Comparison of ENCODE assay signal across 13 cellular contexts in the genomic region with DNA sequence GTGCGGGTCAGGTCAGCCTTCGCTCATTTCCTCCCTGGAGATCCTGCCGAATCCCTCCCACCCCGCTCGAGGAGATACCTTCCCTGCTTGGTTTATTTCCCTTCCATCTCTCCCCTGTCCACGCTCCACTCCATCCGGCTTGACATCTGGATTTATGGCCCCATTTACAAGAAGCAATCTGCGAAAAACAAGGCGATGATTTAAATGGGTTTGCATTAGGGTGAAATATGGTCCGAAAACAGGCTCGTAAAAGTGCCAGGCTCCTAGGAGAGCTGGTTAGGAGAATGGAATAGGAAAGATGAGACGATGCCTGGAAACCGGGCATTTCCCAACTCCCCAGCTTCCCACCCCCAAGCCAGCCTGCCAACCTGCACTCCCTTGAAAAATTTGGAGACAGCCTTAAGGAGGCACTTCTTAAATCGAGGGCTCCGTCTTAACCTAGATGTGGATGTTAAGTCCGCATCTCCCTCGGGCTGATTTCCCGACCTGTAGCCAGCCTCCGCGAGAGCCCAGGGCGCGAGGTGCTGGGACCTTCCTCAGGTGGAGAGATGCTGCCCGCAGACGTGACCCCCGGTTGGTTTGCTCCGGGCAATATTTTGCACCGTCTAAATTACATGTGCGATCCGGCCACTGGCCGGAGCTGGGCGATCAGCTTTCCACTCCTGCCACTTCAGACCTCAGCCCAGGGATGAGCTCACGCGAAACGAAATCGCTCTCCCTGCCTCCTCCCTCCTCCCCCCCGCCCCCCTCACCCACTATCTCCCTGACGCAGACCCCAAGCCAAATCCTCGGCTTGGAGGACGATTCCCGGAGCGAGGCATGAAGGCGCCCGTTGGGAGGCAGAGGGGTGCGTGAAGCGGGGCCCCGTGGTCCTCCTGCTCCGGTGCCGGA. TPM values are rescaled to one million over a fixed set of nuclear protein-coding genes. Genes with fewer than 3 reads are reported as not detected.
DNase-seq lines count a peak whose midpoint lies in the region; ATAC-seq and TF ChIP-seq lines count a peak whose summit lies in the region.
"Had no signal": no experiment of that assay in that cellular context is flagged by ENCODE, and none has a peak within 500 bp of the region (broad histone marks: within the 10 kb centered on the region; RNA-seq: fewer than 3 reads in every experiment).

No MANE protein-coding gene starts in this region.

- ATAC-seq in lower lobe of right lung (no peak), GM18870 (IDR thresholded peaks at IDR 0.05; ENCODE audit: unreplicated experiment) (no peak)
- ATAC-seq: gastrocnemius medialis had no signal

- TF ChIP-seq CTCF in astrocyte of the cerebellum (IDR thresholded peaks at IDR 0.05; ENCODE audit: low read depth, low read length, missing control alignments) (no peak), lower lobe of right lung (IDR thresholded peaks at IDR 0.05) (no peak)

- intact Hi-C loops in lower lobe of right lung (cut with DNase I) = no loop called here

- H3K4me3 ChIP-seq in H7 (ENCODE audit: insufficient read depth, low read depth, low read length) = peak overlapping the region; percentile 68
- peak overlapping the region; percentile 78 for H3K4me3 ChIP-seq in astrocyte of the cerebellum (ENCODE audit: low read depth, low read length)
- H3K4me3 ChIP-seq in subcutaneous abdominal adipose tissue (ENCODE audit: low read depth in 1 of 5, low read length in 5 of 5) = peak overlapping the region; percentile 1 to 52 (median 39)
- H3K4me3 ChIP-seq in lower lobe of right lung = no peak overlapping the region
- H3K4me3 ChIP-seq: gastrocnemius medialis had no signal

- H3K9ac ChIP-seq in subcutaneous abdominal adipose tissue (ENCODE audit: low read length in 5 of 5) = no peak overlapping the region

- peaks cover 0 to 22% (median 12%) of the 10 kb centered on the region in 5 donors for H3K4me1 ChIP-seq in subcutaneous abdominal adipose tissue (ENCODE audit: control insufficient read depth in 5 of 5, insufficient read depth in 5 of 5, low read length in 5 of 5)
- H3K4me1 ChIP-seq in lower lobe of right lung = no peaks in the 10 kb centered on the region
- H3K4me1 ChIP-seq: gastrocnemius medialis had no signal

- peaks cover 72% of the 10 kb centered on the region for H3K27me3 ChIP-seq in H7 (ENCODE audit: control insufficient read depth, insufficient read depth, low read length)
- peaks cover 12 to 30% (median 27%) of the 10 kb centered on the region in 5 donors for H3K27me3 ChIP-seq in subcutaneous abdominal adipose tissue (ENCODE audit: control insufficient read depth in 5 of 5, insufficient read depth in 4 of 5, low read length in 5 of 5)
- peaks cover 36% of the 10 kb centered on the region for H3K27me3 ChIP-seq in lower lobe of right lung (ENCODE audit: low read depth)

- H3K27ac ChIP-seq in subcutaneous abdominal adipose tissue (ENCODE audit: low read depth, low read length) = no peak overlapping the region
- no peak overlapping the region for H3K27ac ChIP-seq in lower lobe of right lung
- H3K27ac ChIP-seq: gastrocnemius medialis, WERI-Rb-1 had no signal

- DNase-seq in H7 (peak; percentile 52), astrocyte of the cerebellum (ENCODE audit: low read depth) (no peak), iPS-NIHi11 (ENCODE audit: low spot score) (peak; percentile 16), lower lobe of right lung (no peak)
- no peak for DNase-seq in stimulated activated CD4-positive, alpha-beta T cell treated with anti-CD3 and anti-CD28 coated beads, Interleukin-2, amount 100 ng/mL, for 24 hours
- DNase-seq: effector memory CD4-positive, alpha-beta T cell; gastrocnemius medialis; stimulated activated CD4-positive, alpha-beta T cell treated with anti-CD3 and anti-CD28 coated beads, Interleukin-4, amount 100 ng/mL, for 1 hour; stimulated activated naive CD4-positive, alpha-beta T cell had no signal

- H3K36me3 ChIP-seq in H7 (replicated peaks; ENCODE audit: control insufficient read depth, insufficient read depth, low read length) = no peaks in the 10 kb centered on the region
- no peaks in the 10 kb centered on the region for H3K36me3 ChIP-seq in subcutaneous abdominal adipose tissue (ENCODE audit: control insufficient read depth in 5 of 5, insufficient read depth in 5 of 5, low read length in 5 of 5)
- H3K36me3 ChIP-seq in lower lobe of right lung = no peaks in the 10 kb centered on the region
- H3K36me3 ChIP-seq: gastrocnemius medialis, WERI-Rb-1 had no signal

- H3K9me3 ChIP-seq in subcutaneous abdominal adipose tissue (ENCODE audit: control insufficient read depth in 5 of 5, low read length in 5 of 5) (no peaks in the 10 kb centered on the region), lower lobe of right lung (no peaks in the 10 kb centered on the region)
- H3K9me3 ChIP-seq: gastrocnemius medialis had no signal

- in situ Hi-C loops in astrocyte of the cerebellum (cut with HindIII; ENCODE audit: low sequenced_read_pairs) = no loop called here

RNA-seq across cellular contexts. Expression of a gene that starts 1.3 kb away (rescaled TPM):
- total RNA-seq in H7 (2014; rRNA removed; shearing (Covaris generic)) = 0.14 and 0.70 TPM in 2 replicates
- 0.86 TPM for total RNA-seq in lower lobe of right lung
- total RNA-seq: gastrocnemius medialis, LHCN-M2 had no signal

Comparison
In these comparisons a context has a peak if more than half of its experiments do, and no peak if none do; other contexts are left out.
1. DNase-seq: peak in H7 (single experiment) and iPS-NIHi11 (single experiment); none in astrocyte of the cerebellum (single experiment), lower lobe of right lung (single experiment) and stimulated activated CD4-positive, alpha-beta T cell treated with anti-CD3 and anti-CD28 coated beads, Interleukin-2, amount 100 ng/mL, for 24 hours (0 of 2).